Comparison of ENCODE assay signal across 8 cellular contexts in the genomic region with DNA sequence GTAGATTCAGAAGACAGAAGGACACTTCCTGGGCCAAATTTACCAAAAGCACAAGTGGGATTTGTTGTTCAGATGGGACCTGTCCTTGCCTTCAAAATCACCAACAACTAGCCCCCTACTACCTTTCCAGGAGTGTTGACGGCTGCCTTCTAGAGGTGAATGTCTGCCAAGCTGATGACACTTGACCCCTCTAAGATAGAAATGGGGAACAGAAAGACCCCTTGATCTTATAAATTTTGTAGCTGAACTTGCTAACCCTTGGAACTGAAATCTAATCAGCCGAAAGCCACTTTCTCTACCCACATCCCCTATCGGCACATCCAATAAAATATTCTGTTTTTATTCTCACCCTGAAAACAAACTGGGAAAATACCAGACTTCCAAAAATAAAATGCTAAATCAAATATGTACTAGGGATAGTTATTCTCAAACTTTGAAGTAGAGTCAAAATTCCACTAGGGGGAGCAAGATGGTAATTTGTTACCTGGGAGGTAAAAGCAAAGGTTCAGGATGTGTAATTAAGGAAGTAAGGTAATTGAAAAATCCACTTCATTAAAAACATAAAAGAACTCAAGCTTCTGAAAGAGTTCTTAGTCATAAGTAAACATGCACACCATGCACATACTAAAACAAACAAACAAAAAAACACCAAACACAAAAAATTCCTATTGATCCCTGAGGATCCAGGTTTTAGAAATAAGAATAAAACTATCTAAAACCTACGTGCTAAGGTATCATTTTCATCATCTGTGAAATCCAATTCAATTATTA.
DNase-seq lines count a peak whose midpoint lies in the region; TF ChIP-seq lines count a peak whose summit lies in the region.

No MANE protein-coding gene starts in this region.

- H3K4ac ChIP-seq in mesenchymal stem cell (ENCODE audit: low read depth in 1 of 2, low read length in 2 of 2) = no peak overlapping the region

- no peaks in the 10 kb centered on the region for H4K20me1 ChIP-seq in PC-9 (ENCODE audit: insufficient read depth)

- H3K4me3 Mint-ChIP-seq in chondrocyte (ENCODE audit: unreplicated experiment) = no peak overlapping the region

- no peak overlapping the region for H4K8ac ChIP-seq in mesenchymal stem cell (ENCODE audit: low read length)

- H2AFZ ChIP-seq in PC-9 (no peak overlapping the region), mesenchymal stem cell (ENCODE audit: low read depth, low read length) (no peak overlapping the region)

- no peak overlapping the region for H3K23ac ChIP-seq in mesenchymal stem cell (ENCODE audit: low read length in 2 of 2)

- H3K27ac Mint-ChIP-seq in chondrocyte (ENCODE audit: unreplicated experiment) = no peak overlapping the region

- no peak overlapping the region for H2BK15ac ChIP-seq in mesenchymal stem cell (ENCODE audit: low read depth, poor library complexity, severe bottlenecking)

- H3K9me3 Mint-ChIP-seq in chondrocyte (ENCODE audit: low read depth) = no peaks in the 10 kb centered on the region

- in situ Hi-C loops in GM13976 (cut with MboI; ENCODE audit: low sequenced_read_pairs, unreplicated experiment) = no loop called here

- POLR2A ChIA-PET in BJ (lab: Charles Lee) = no interaction called here
- POLR2A ChIA-PET in PC-9 (lab: Charles Lee; ENCODE audit: unreplicated experiment) = no interaction called here

- H3K79me2 ChIP-seq in PC-9 (ENCODE audit: low read depth) = no peaks in the 10 kb centered on the region

- H2BK12ac ChIP-seq in mesenchymal stem cell (ENCODE audit: low read length in 2 of 2) = no peak overlapping the region

- H3F3A ChIP-seq in PC-9 (ENCODE audit: insufficient read depth, low read depth) = no peaks in the 10 kb centered on the region

- peaks cover 37% of the 10 kb centered on the region for H3K4me1 Mint-ChIP-seq in chondrocyte (ENCODE audit: low read depth)

- no peak overlapping the region for H4K91ac ChIP-seq in mesenchymal stem cell (ENCODE audit: low read length)

- H2AK5ac ChIP-seq in mesenchymal stem cell (ENCODE audit: low read length, severe bottlenecking) = no peak overlapping the region

- H2BK5ac ChIP-seq in mesenchymal stem cell (ENCODE audit: low read depth, low read length, poor library complexity, severe bottlenecking) = no peak overlapping the region

- H3K4me3 ChIP-seq in BJ (ENCODE audit: low read depth, low read length) (no peak overlapping the region), PC-9 (no peak overlapping the region), mesenchymal stem cell (ENCODE audit: insufficient read depth in 1 of 2, low read depth in 1 of 2, low read length in 2 of 2) (no peak overlapping the region)

- BruUV-seq in PC-9 (replicated peaks; lab: Mats Ljungman, UMichigan) = no TSS peak

- no peaks in the 10 kb centered on the region for H3K4me1 ChIP-seq in PC-9 (replicated peaks; ENCODE audit: insufficient read depth)
- peaks cover 2% of the 10 kb centered on the region for H3K4me1 ChIP-seq in mesenchymal stem cell (ENCODE audit: control insufficient read depth, insufficient read depth, low read depth, low read length)

- no peak overlapping the region for H3K14ac ChIP-seq in mesenchymal stem cell (ENCODE audit: low read length in 2 of 2)

- peak; percentile 59 for TF ChIP-seq CTCF in BJ (IDR thresholded peaks at IDR 0.05; ENCODE audit: insufficient read depth, low read depth, low read length)
- peak; percentile 59 for TF ChIP-seq CTCF in GM13976 (IDR thresholded peaks at IDR 0.05; ENCODE audit: borderline replicate concordance, control extremely low read depth, extremely low read depth, insufficient read depth, missing control alignments)
- peak; percentile 77 for TF ChIP-seq CTCF in PC-9 (conservative IDR thresholded peaks at IDR 0.05)
- peak; percentile 96 for TF ChIP-seq CTCF in chondrocyte (IDR thresholded peaks at IDR 0.05)

- no peaks in the 10 kb centered on the region for H3K27me3 Mint-ChIP-seq in chondrocyte (ENCODE audit: low read depth)

- peaks cover 5% of the 10 kb centered on the region for H3K79me1 ChIP-seq in mesenchymal stem cell (replicated peaks; ENCODE audit: low read length, poor library complexity, severe bottlenecking)

- H3K4me2 ChIP-seq in PC-9 (no peak overlapping the region), mesenchymal stem cell (ENCODE audit: low read length, poor library complexity, severe bottlenecking) (no peak overlapping the region)

- H3K9me2 ChIP-seq in PC-9 (ENCODE audit: insufficient read depth) = no peaks in the 10 kb centered on the region

- H3K36me3 ChIP-seq in BJ (ENCODE audit: control insufficient read depth, insufficient read depth, low read length) = no peaks in the 10 kb centered on the region
- H3K36me3 ChIP-seq in PC-9 (ENCODE audit: low read depth) = no peaks in the 10 kb centered on the region
- no peaks in the 10 kb centered on the region for H3K36me3 ChIP-seq in mesenchymal stem cell (ENCODE audit: control insufficient read depth in 1 of 2, insufficient read depth in 2 of 2, low read depth in 1 of 2, low read length in 2 of 2)

- no peaks in the 10 kb centered on the region for H3K36me3 Mint-ChIP-seq in chondrocyte (ENCODE audit: low read depth)

- no peak overlapping the region for H3K9ac ChIP-seq in mesenchymal stem cell (ENCODE audit: low read length)

- 69% methylated on average over 4 of the region's 4 CpGs for WGBS in mesenchymal stem cell

- H3K27ac ChIP-seq in PC-9 (no peak overlapping the region), mesenchymal stem cell (ENCODE audit: low read length, poor library complexity, severe bottlenecking) (no peak overlapping the region)

- H3K9me3 ChIP-seq in PC-9 (ENCODE audit: insufficient read depth, low read depth) (no peaks in the 10 kb centered on the region), mesenchymal stem cell (ENCODE audit: control insufficient read depth, low read length) (no peaks in the 10 kb centered on the region)

- intact Hi-C loops in PC-9 (cut with micrococcal nuclease; ENCODE audit: unreplicated experiment) = loop anchor here (1.0 to 10.0 kb wide), 3 partner anchors 77 to 187 kb away; partner anchors contain the start of gene ANKRD44

- CTCF ChIA-PET in BJ (lab: Yijun Ruan, JAX) (interaction anchor here (0.6 to 2.1 kb wide), 29 partner anchors 9 to 192 kb away, joined by 3 to 14 read pairs (median 4); no protein-coding TSS in a partner anchor), PC-9 (lab: Charles Lee) (no interaction called here)

- H2BK120ac ChIP-seq in mesenchymal stem cell (ENCODE audit: low read depth, low read length) = no peak overlapping the region

- no peak for DNase-seq in BJ (ENCODE audit: low read depth)
- peak; percentile 47 for DNase-seq in GM13976 (ENCODE audit: low spot score)
- DNase-seq in HT1080 (ENCODE audit: low read depth) = peak; percentile 23
- peak in 1 of 2 experiments; percentile 44 for DNase-seq in PC-9
- DNase-seq in chondrocyte (ENCODE audit: low spot score) = no peak
- peak; percentile 50 for DNase-seq in mesenchymal stem cell
- no peak for DNase-seq in NCI-H524 treated with DMSO at 0.1 percent for 48 hours (lab: John Stamatoyannopoulos, UW)
- no peak for DNase-seq in GDM1 (lab: John Stamatoyannopoulos, UW)

- H3K18ac ChIP-seq in mesenchymal stem cell (ENCODE audit: low read depth in 1 of 2, low read length in 2 of 2) = no peak overlapping the region

- H3K27me3 ChIP-seq in BJ (ENCODE audit: control insufficient read depth, insufficient read depth, low read length) (no peaks in the 10 kb centered on the region), PC-9 (ENCODE audit: insufficient read depth, low read depth) (no peaks in the 10 kb centered on the region), mesenchymal stem cell (ENCODE audit: control insufficient read depth in 1 of 2, insufficient read depth in 1 of 2, low read length in 2 of 2) (no peaks in the 10 kb centered on the region)

Comparison
In these comparisons a context has a peak if more than half of its experiments do, and no peak if none do; other contexts are left out.
1. DNase-seq: peak in GM13976 (single experiment), HT1080 (single experiment) and mesenchymal stem cell (single experiment); none in BJ (single experiment), chondrocyte (single experiment), NCI-H524 treated with DMSO at 0.1 percent for 48 hours (single experiment) and GDM1 (single experiment).
2. Peak in every context shown above with its lines, with median percentiles within 50 percentile points of each other: CTCF ChIP-seq.